11 cellular contexts compared by ENCODE assay signal in the genomic region with DNA sequence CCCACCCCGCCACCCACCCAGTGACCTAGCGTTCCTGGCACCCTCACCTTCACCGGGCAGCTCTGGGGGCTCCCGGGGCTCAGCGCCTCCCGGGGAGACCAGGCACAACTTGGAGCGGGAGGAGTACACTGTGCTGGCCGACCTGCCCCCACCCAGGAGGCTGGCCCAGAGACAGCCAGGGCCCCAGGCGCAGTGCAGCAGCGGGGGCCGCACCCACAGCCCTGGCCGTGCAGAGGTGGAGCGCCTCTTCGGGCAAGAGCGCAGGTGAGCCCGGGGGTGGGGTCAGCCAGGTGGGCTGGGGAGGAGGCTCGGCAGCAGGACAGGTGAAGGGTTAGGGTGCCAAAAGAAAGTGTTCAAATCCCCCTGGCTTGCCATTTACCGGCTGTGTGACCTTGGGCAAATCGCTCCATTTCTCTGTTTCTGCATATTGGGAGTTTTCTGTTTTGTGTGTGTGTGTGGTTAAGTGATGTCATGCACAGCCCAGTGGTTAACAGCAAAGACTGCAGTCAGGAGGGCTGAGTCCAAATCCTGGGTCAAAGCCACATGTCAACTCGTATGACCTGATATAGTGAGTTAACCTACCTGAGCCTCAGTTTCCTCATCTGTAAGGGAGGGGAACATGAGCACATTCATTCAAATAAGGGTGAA. TPM values are rescaled to one million over a fixed set of nuclear protein-coding genes. Genes with fewer than 3 reads are reported as not detected.
DNase-seq lines count a peak whose midpoint lies in the region; ATAC-seq and TF ChIP-seq lines count a peak whose summit lies in the region.
"Had no signal": no experiment of that assay in that cellular context is flagged by ENCODE, and none has a peak within 500 bp of the region (broad histone marks: within the 10 kb centered on the region; RNA-seq: fewer than 3 reads in every experiment).

No MANE protein-coding gene starts in this region.

- H3K27me3 ChIP-seq in kidney epithelial cell (ENCODE audit: control insufficient read depth, insufficient read depth, low read length), result no peaks in the 10 kb centered on the region

- peak; percentile 68 for ATAC-seq in activated CD8-positive, alpha-beta T cell treated with anti-CD3 and anti-CD28 coated beads for 36 hours
- no peak for ATAC-seq in GM19023 (IDR thresholded peaks at IDR 0.05; ENCODE audit: unreplicated experiment)
- ATAC-seq: sciatic nerve had no signal

- H3K27me3 Mint-ChIP-seq in HFFc6 (ENCODE audit: insufficient read depth), result peaks cover 12% of the 10 kb centered on the region
- H3K27me3 Mint-ChIP-seq in activated CD8-positive, alpha-beta T cell treated with anti-CD3 and anti-CD28 coated beads for 36 hours, result no peaks in the 10 kb centered on the region

- intact Hi-C loops in activated CD8-positive, alpha-beta T cell treated with anti-CD3 and anti-CD28 coated beads for 36 hours (cut with micrococcal nuclease), result no loop called here

- no peaks in the 10 kb centered on the region for H3K4me1 Mint-ChIP-seq in HFFc6 (ENCODE audit: low read depth)
- no peaks in the 10 kb centered on the region for H3K4me1 Mint-ChIP-seq in activated CD8-positive, alpha-beta T cell treated with anti-CD3 and anti-CD28 coated beads for 36 hours (ENCODE audit: low read depth)

- H3K27ac Mint-ChIP-seq in HFFc6, result no peak overlapping the region
- no peak overlapping the region for H3K27ac Mint-ChIP-seq in activated CD8-positive, alpha-beta T cell treated with anti-CD3 and anti-CD28 coated beads for 36 hours

- H3K36me3 ChIP-seq in kidney epithelial cell (ENCODE audit: control insufficient read depth, insufficient read depth, low read length), result no peaks in the 10 kb centered on the region

- H3K9me3 Mint-ChIP-seq in HFFc6, result peaks cover 12% of the 10 kb centered on the region
- no peaks in the 10 kb centered on the region for H3K9me3 Mint-ChIP-seq in activated CD8-positive, alpha-beta T cell treated with anti-CD3 and anti-CD28 coated beads for 36 hours

- CTCF ChIA-PET in activated CD8-positive, alpha-beta T cell treated with anti-CD3 and anti-CD28 coated beads for 36 hours (lab: Charles Lee), result no interaction called here

- peak; percentile 50 for TF ChIP-seq CTCF in HFFc6 (IDR thresholded peaks at IDR 0.05)
- TF ChIP-seq CTCF in activated CD8-positive, alpha-beta T cell treated with anti-CD3 and anti-CD28 coated beads for 36 hours (IDR thresholded peaks at IDR 0.05), result no peak
- peak; percentile 10 for TF ChIP-seq CTCF in kidney epithelial cell (IDR thresholded peaks at IDR 0.05; ENCODE audit: insufficient read depth, low read length, poor library complexity, severe bottlenecking)

- peaks cover 16% of the 10 kb centered on the region for H3K36me3 Mint-ChIP-seq in HFFc6 (ENCODE audit: low read depth)
- no peaks in the 10 kb centered on the region for H3K36me3 Mint-ChIP-seq in activated CD8-positive, alpha-beta T cell treated with anti-CD3 and anti-CD28 coated beads for 36 hours (ENCODE audit: low read depth)

- no peak overlapping the region for H3K4me3 Mint-ChIP-seq in HFFc6
- H3K4me3 Mint-ChIP-seq in activated CD8-positive, alpha-beta T cell treated with anti-CD3 and anti-CD28 coated beads for 36 hours, result no peak overlapping the region

- peak; percentile 7 to 39 for DNase-seq in AML-193 (lab: John Stamatoyannopoulos, UW)
- DNase-seq in HFFc6, result no peak
- no peak for DNase-seq in activated CD8-positive, alpha-beta T cell treated with anti-CD3 and anti-CD28 coated beads for 36 hours
- no peak for DNase-seq in kidney epithelial cell (ENCODE audit: low read depth)
- DNase-seq in GM19238 (ENCODE audit: insufficient read length, low spot score), result no peak
- no peak for DNase-seq in activated CD4-positive, alpha-beta T cell treated with anti-CD3 and anti-CD28 coated beads for 48 hours
- DNase-seq in NCI-H146 treated with DMSO at 0.1 percent for 48 hours (lab: John Stamatoyannopoulos, UW; ENCODE audit: unreplicated experiment), result no peak
- DNase-seq: activated naive CD4-positive, alpha-beta T cell; NCI-H446 treated with DMSO at 0.1 percent for 48 hours had no signal

- POLR2A ChIA-PET in activated CD8-positive, alpha-beta T cell treated with anti-CD3 and anti-CD28 coated beads for 36 hours (lab: Charles Lee), result no interaction called here

- no peak overlapping the region for H3K4me3 ChIP-seq in kidney epithelial cell (ENCODE audit: low read depth, low read length)

RNA-seq across cellular contexts. Expression of gene TRIOBP, which starts 29.5 kb away (rescaled TPM):
- total RNA-seq in HFFc6 (2021; fragmentation: NEBNext Ultra II Directional; extraction: Animal tissue kit (Norgen Biotek cat#: 25700)), result 10 to 100 TPM; 74.3 to 92.5 (median 91.6) TPM
- total RNA-seq in activated CD8-positive, alpha-beta T cell treated with anti-CD3 and anti-CD28 coated beads for 36 hours, result 10 to 100 TPM; 17.8 to 20.7 TPM
- total RNA-seq in kidney epithelial cell, result 62.8 and 68.9 TPM in 2 replicates

RNA-seq across cellular contexts. Expression of gene NOL12, which starts 40.2 kb away (rescaled TPM):
- 10 to 100 TPM; 17.7 to 29.6 (median 26.9) TPM for total RNA-seq in HFFc6 (2021; fragmentation: NEBNext Ultra II Directional; extraction: Animal tissue kit (Norgen Biotek cat#: 25700))
- 10 to 100 TPM; 36.8 to 38.8 TPM for total RNA-seq in activated CD8-positive, alpha-beta T cell treated with anti-CD3 and anti-CD28 coated beads for 36 hours
- total RNA-seq in kidney epithelial cell, result 46.2 and 59.0 TPM in 2 replicates

RNA-seq across cellular contexts. Expression of gene LGALS1, which starts 50.9 kb away (rescaled TPM):
- total RNA-seq in HFFc6 (2021; fragmentation: NEBNext Ultra II Directional; extraction: Animal tissue kit (Norgen Biotek cat#: 25700)), result 1,000 to 10,000 TPM; 5,326 to 7,192 (median 6,673) TPM
- total RNA-seq in activated CD8-positive, alpha-beta T cell treated with anti-CD3 and anti-CD28 coated beads for 36 hours, result 100 to 1,000 TPM; 247 to 261 TPM
- total RNA-seq in kidney epithelial cell, result 500 and 806 TPM in 2 replicates

Comparison
In these comparisons a context has a peak if more than half of its experiments do, and no peak if none do; other contexts are left out.
1. DNase-seq: peak in AML-193 (2 of 2); none in HFFc6 (single experiment), activated CD8-positive, alpha-beta T cell treated with anti-CD3 and anti-CD28 coated beads for 36 hours (single experiment), kidney epithelial cell (single experiment), GM19238 (single experiment), activated CD4-positive, alpha-beta T cell treated with anti-CD3 and anti-CD28 coated beads for 48 hours (single experiment) and NCI-H146 treated with DMSO at 0.1 percent for 48 hours (single experiment).